Comparison of ENCODE assay signal across 1 cellular context in genomic region chr17:17698371-17698770, GRCh38.
TF ChIP-seq lines count a peak whose summit lies in the region.

No MANE protein-coding gene starts in this region.

TF ChIP-seq in H1, 55 proteins besides CTCF, POLR2A, EP300 and RAD21 (continued from another document):
- TF ChIP-seq SIN3A (conservative IDR thresholded peaks at IDR 0.05 in 1 of 2, IDR thresholded peaks at IDR 0.05 in 1 of 2; ENCODE audit: low read depth in 1 of 2, low read length in 2 of 2) (no peak), MAX (IDR thresholded peaks at IDR 0.05) (no peak), CHD1 (IDR thresholded peaks at IDR 0.05; ENCODE audit: low read depth, low read length) (no peak), KDM1A (IDR thresholded peaks at IDR 0.05; ENCODE audit: borderline replicate concordance, low read length) (no peak), BACH1 (IDR thresholded peaks at IDR 0.05; ENCODE audit: low read length) (no peak), E2F6 (IDR thresholded peaks at IDR 0.05) (no peak), SIX5 (IDR thresholded peaks at IDR 0.05; ENCODE audit: low read depth, low read length) (no peak), CEBPB (IDR thresholded peaks at IDR 0.05; ENCODE audit: low read depth, low read length) (no peak), GABPA (IDR thresholded peaks at IDR 0.05; ENCODE audit: borderline replicate concordance, insufficient read depth, low read length) (no peak), SAP30 (IDR thresholded peaks at IDR 0.05; ENCODE audit: insufficient read depth, insufficient replicate concordance, low read length) (no peak)
